In the genomic region with DNA sequence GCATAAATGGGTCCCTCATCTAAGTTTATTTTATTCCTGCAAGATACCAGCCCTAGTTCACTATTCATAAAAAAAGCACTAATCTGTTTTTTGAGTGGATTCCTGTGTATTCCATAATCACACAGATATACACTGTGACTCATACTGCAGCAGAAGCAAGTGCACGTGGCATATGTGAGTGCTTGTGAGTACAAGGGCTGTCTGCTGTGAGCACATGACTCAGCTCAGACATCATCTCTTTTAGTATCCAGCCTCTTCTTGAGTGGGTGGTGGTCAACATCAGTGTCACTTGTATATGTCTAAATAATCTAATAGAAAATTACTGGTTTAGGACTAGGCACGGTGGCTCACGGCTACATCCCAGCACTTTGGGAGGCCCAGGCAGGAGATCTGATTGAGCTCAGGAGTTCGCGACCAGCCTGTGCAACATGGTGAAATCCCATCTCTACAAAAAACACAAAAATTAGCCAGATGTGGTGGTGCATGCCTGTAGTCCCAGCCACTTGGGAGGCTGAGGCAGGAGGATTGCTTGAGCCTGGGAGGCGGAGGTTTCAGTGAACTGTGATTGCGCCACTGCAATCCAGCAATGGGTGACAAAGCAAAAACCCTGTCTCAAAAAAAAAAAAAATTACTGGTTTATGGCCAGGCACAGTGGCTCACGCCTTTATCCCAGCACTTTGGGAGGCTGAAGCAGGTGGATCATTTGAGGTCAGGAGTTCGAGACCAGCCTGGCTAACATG, we compare ENCODE assay signal across 11 cellular contexts. TPM values are rescaled to one million over a fixed set of nuclear protein-coding genes. Genes with fewer than 3 reads are reported as not detected.
DNase-seq lines count a peak whose midpoint lies in the region; ATAC-seq and TF ChIP-seq lines count a peak whose summit lies in the region.
"Had no signal": no experiment of that assay in that cellular context is flagged by ENCODE, and none has a peak within 500 bp of the region (broad histone marks: within the 10 kb centered on the region; RNA-seq: fewer than 3 reads in every experiment).

No MANE protein-coding gene starts in this region.

- no peak for TF ChIP-seq CTCF in RWPE1 (conservative IDR thresholded peaks at IDR 0.05; ENCODE audit: low read depth)
- TF ChIP-seq CTCF in psoas muscle (IDR thresholded peaks at IDR 0.05), result no peak

- intact Hi-C loops in psoas muscle (cut with DNase I), result no loop called here

- H3K27ac ChIP-seq in RWPE1, result peak overlapping the region; percentile 58
- H3K27ac ChIP-seq in psoas muscle, result peak overlapping the region; percentile 73

- no peaks in the 10 kb centered on the region for H3K9me3 ChIP-seq in psoas muscle

- ATAC-seq in psoas muscle (peak; percentile 76 to 78 (median 78)), GM19023 (IDR thresholded peaks at IDR 0.05; ENCODE audit: unreplicated experiment) (no peak), HG02759 (IDR thresholded peaks at IDR 0.05; ENCODE audit: unreplicated experiment) (no peak), GM21423 (IDR thresholded peaks at IDR 0.05; ENCODE audit: unreplicated experiment) (no peak)

- H3K4me1 ChIP-seq in psoas muscle, result peaks cover 5% of the 10 kb centered on the region

- WGBS in psoas muscle, 3 donors, result 85 to 94% (median 91%) methylated on average over 9 of the region's 9 CpGs

- no peaks in the 10 kb centered on the region for H3K27me3 ChIP-seq in psoas muscle (ENCODE audit: insufficient read depth in 3 of 3, low read length in 2 of 3)

- CTCF ChIA-PET in RWPE1 (lab: Yijun Ruan, JAX), result no interaction called here

- POLR2A ChIA-PET in RWPE1 (lab: Yijun Ruan, JAX; ENCODE audit: low non-redundant PET), result interaction anchor here (0.5 kb wide), 1 partner anchor 10 kb away, joined by 3 read pairs; no protein-coding TSS in a partner anchor

- peaks cover 0 to 37% of the 10 kb centered on the region in 2 donors for H3K36me3 ChIP-seq in psoas muscle (ENCODE audit: insufficient read depth in 1 of 2, low read depth in 1 of 2)

- DNase-seq in EH (ENCODE audit: low read depth) (peak; percentile 97), RWPE1 (ENCODE audit: low spot score) (peak; percentile 84), fibroblast of gingiva (ENCODE audit: low read depth) (peak; percentile 89), psoas muscle (no peak), iPS-NIHi11 (ENCODE audit: low spot score) (no peak)
- DNase-seq: activated effector memory CD4-positive, alpha-beta T cell treated with Interleukin-2 at 50 U/mL for 16 hours; NCI-H2029 treated with DMSO at 0.1 percent for 48 hours; stimulated activated CD8-positive, alpha-beta memory T cell treated with anti-CD3 and anti-CD28 coated beads, Interleukin-4, amount 100 ng/mL, for 48 hours had no signal

- no peak overlapping the region for H3K4me3 ChIP-seq in psoas muscle

RNA-seq across cellular contexts. Expression of a gene that starts 49.8 kb away (rescaled TPM):
- total RNA-seq in psoas muscle, result 10 to 100 TPM; 18.2 to 31.5 (median 27.6) TPM
- 10 to 100 TPM; 11.3 to 61.8 (median 46.1) TPM for polyA plus RNA-seq in psoas muscle

Comparison
In these comparisons a context has a peak if more than half of its experiments do, and no peak if none do; other contexts are left out.
1. DNase-seq: peak in EH (single experiment), RWPE1 (single experiment) and fibroblast of gingiva (single experiment); none in psoas muscle (0 of 2) and iPS-NIHi11 (single experiment).
2. ATAC-seq: peak in psoas muscle (4 of 4); none in GM19023 (single experiment), HG02759 (single experiment) and GM21423 (single experiment).